Comparison of ENCODE assay signal across 15 cellular contexts in the genomic region with DNA sequence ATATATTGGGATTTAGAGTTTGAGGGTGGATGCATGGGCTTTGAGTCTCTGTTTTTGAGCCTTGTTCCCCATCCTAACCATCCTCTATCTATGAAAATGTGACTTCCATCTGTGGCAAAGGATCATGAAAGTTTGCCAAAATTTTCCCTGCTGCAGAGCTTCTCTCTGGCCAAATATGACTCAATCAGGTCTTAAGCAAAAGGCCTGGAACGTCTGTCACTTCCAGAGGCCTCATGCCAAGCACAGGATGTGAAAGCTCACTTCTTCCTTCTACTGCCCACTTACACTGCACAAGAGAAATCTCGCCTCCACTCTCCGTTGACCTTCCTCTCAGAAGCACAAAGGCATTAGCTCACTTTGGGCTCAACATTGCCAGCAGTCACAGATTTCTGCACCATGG.
DNase-seq lines count a peak whose midpoint lies in the region; ATAC-seq, FAIRE-seq and TF ChIP-seq lines count a peak whose summit lies in the region.
"Had no signal": no experiment of that assay in that cellular context is flagged by ENCODE, and none has a peak within 500 bp of the region (broad histone marks: within the 10 kb centered on the region; RNA-seq: fewer than 3 reads in every experiment).

No MANE protein-coding gene starts in this region.

- H3K4me3 ChIP-seq in AG10803 (ENCODE audit: low read length) (no peak overlapping the region), PC-3 (ENCODE audit: low read length) (no peak overlapping the region), fibroblast of mammary gland (ENCODE audit: control insufficient read depth, low read depth, low read length) (no peak overlapping the region), pancreas (no peak overlapping the region)

- TF ChIP-seq CTCF in AG10803 (conservative IDR thresholded peaks at IDR 0.05; ENCODE audit: low read length): no peak
- no peak for TF ChIP-seq CTCF in PC-3 (conservative IDR thresholded peaks at IDR 0.05; ENCODE audit: low read depth, low read length)
- no peak for TF ChIP-seq CTCF in fibroblast of mammary gland (conservative IDR thresholded peaks at IDR 0.05; ENCODE audit: control insufficient read depth, insufficient read depth, low read depth, low read length)
- no peak for TF ChIP-seq CTCF in pancreas (IDR thresholded peaks at IDR 0.05)

- H3K9me3 ChIP-seq in PC-3 (ENCODE audit: low read length): no peaks in the 10 kb centered on the region
- H3K9me3 ChIP-seq in pancreas: no peaks in the 10 kb centered on the region
- H3K9me3 ChIP-seq: BE2C had no signal

- POLR2A ChIA-PET in PC-3 (lab: Charles Lee; ENCODE audit: unreplicated experiment): interaction anchor here (0.6 to 0.7 kb wide), 2 partner anchors 13 to 653 kb away, joined by 3 to 4 read pairs; no protein-coding TSS in a partner anchor

- no peaks in the 10 kb centered on the region for H3F3A ChIP-seq in PC-3 (ENCODE audit: low read length, unreplicated experiment)

- H3K27ac ChIP-seq in PC-3 (ENCODE audit: low read length) (0 out of 2 replicates have a peak overlapping the region, but pooled peaks have one; percentile 1), pancreas (no peak overlapping the region)

- intact Hi-C loops in PC-3 (cut with micrococcal nuclease): no loop called here
- intact Hi-C loops in pancreas (cut with DNase I): no loop called here

- no peak for FAIRE-seq in pancreas (lab: Jason Lieb, UNC)
- FAIRE-seq: HTR-8/SVneo had no signal

- no peaks in the 10 kb centered on the region for H3K27me3 ChIP-seq in PC-3 (ENCODE audit: low read length)
- H3K27me3 ChIP-seq in pancreas: no peaks in the 10 kb centered on the region
- H3K27me3 ChIP-seq: BE2C had no signal

- H2AFZ ChIP-seq in PC-3 (ENCODE audit: low read length): no peak overlapping the region

- H3K36me3 ChIP-seq in PC-3 (ENCODE audit: low read depth, low read length) (no peaks in the 10 kb centered on the region), pancreas (no peaks in the 10 kb centered on the region)
- H3K36me3 ChIP-seq: BE2C had no signal

- ATAC-seq in PC-3: peak; percentile 94
- ATAC-seq in pancreas: peak in 3 of 4 donors; percentile 12 to 67 (median 34)
- ATAC-seq in HG02759 (IDR thresholded peaks at IDR 0.05; ENCODE audit: unreplicated experiment): no peak
- ATAC-seq: activated CD8-positive, alpha-beta T cell treated with anti-CD3 and anti-CD28 coated beads, Interleukin-2, amount 10 ng/mL, durations not matched to agents 7 days and 5 days; natural killer cell treated with Interleukin-12 subunit alpha and Interleukin-12 subunit beta and Interleukin-15 and Interleukin-18, amount 100 ng/mL, for 72 hours had no signal

- no peak overlapping the region for H3K4me2 ChIP-seq in PC-3 (ENCODE audit: low read length)

- DNase-seq in AG10803 (ENCODE audit: low read depth) (peak; percentile 92), PC-3 (peak; percentile 95), fibroblast of mammary gland (ENCODE audit: low read depth) (peak; percentile 96), pancreas (no peak), ecto neural progenitor cell (ENCODE audit: low spot score) (no peak), NCI-H1417 treated with DMSO at 0.1 percent for 48 hours (lab: John Stamatoyannopoulos, UW) (no peak), HK-2 (ENCODE audit: unreplicated experiment) (no peak)
- DNase-seq: activated CD8-positive, alpha-beta T cell treated with anti-CD3 and anti-CD28 coated beads, Interleukin-2, amount 10 ng/mL, durations not matched to agents 7 days and 5 days; BE2C; effector memory CD4-positive, alpha-beta T cell; GDM1; NCI-H187 had no signal

- no TSS peak for BruUV-seq in PC-3 (replicated peaks; lab: Mats Ljungman, UMichigan)

- H3K79me2 ChIP-seq in PC-3 (ENCODE audit: low read length): no peaks in the 10 kb centered on the region

- no peaks in the 10 kb centered on the region for H3K9me2 ChIP-seq in PC-3 (replicated peaks; ENCODE audit: low read length)

- H3K4me1 ChIP-seq in PC-3 (ENCODE audit: insufficient read depth, low read length) (peaks cover 11% of the 10 kb centered on the region), pancreas (no peaks in the 10 kb centered on the region)
- H3K4me1 ChIP-seq: BE2C had no signal

- WGBS in pancreas, 2 donors: 53 to 70% methylated on average over 3 of the region's 3 CpGs

- CTCF ChIA-PET in PC-3 (lab: Charles Lee): interaction anchor here (0.6 kb wide), 2 partner anchors 317 to 392 kb away, joined by 3 to 10 read pairs; no protein-coding TSS in a partner anchor

- no peaks in the 10 kb centered on the region for H4K20me1 ChIP-seq in PC-3 (ENCODE audit: low read length)

- no peak overlapping the region for H3K9ac ChIP-seq in PC-3 (ENCODE audit: low read length)

Comparison
In these comparisons a context has a peak if more than half of its experiments do, and no peak if none do; other contexts are left out.
1. DNase-seq: peak in AG10803 (single experiment), PC-3 (single experiment) and fibroblast of mammary gland (single experiment); none in pancreas (0 of 6), ecto neural progenitor cell (single experiment), NCI-H1417 treated with DMSO at 0.1 percent for 48 hours (single experiment) and HK-2 (single experiment).